Comparison of ENCODE assay signal across 14 cellular contexts in genomic region chr20:47198254-47198671, GRCh38.
DNase-seq lines count a peak whose midpoint lies in the region; ATAC-seq, FAIRE-seq and TF ChIP-seq lines count a peak whose summit lies in the region.
"Had no signal": no experiment of that assay in that cellular context is flagged by ENCODE, and none has a peak within 500 bp of the region (broad histone marks: within the 10 kb centered on the region; RNA-seq: fewer than 3 reads in every experiment).

No MANE protein-coding gene starts in this region.

- peaks cover 0 to 3% (median under 1%) of the 10 kb centered on the region in 4 experiments; a peak in 3 of 7 replicates for H3K4me1 ChIP-seq in H1 (replicated peaks in 1 of 4; ENCODE audit: control insufficient read depth in 3 of 4, insufficient read depth in 4 of 4, low read length in 3 of 4)
- no peaks in the 10 kb centered on the region for H3K4me1 ChIP-seq in gastrocnemius medialis

- no peak overlapping the region for H2BK5ac ChIP-seq in H1 (ENCODE audit: low read depth, low read length)

- H3K27ac Mint-ChIP-seq in activated CD4-positive, alpha-beta T cell treated with anti-CD3 and anti-CD28 coated beads, Interleukin-2, amount 10 ng/mL, durations not matched to agents 24 days and 14 days: peak overlapping the region; percentile 66

- no peak overlapping the region for H2BK20ac ChIP-seq in H1 (ENCODE audit: low read length)

- peaks cover 8% of the 10 kb centered on the region for H3K4me1 Mint-ChIP-seq in activated CD4-positive, alpha-beta T cell treated with anti-CD3 and anti-CD28 coated beads, Interleukin-2, amount 10 ng/mL, durations not matched to agents 24 days and 14 days

- no peak overlapping the region for H3K56ac ChIP-seq in H1 (replicated peaks; ENCODE audit: insufficient read length, low read depth, low read length)

- H3K4me3 Mint-ChIP-seq in activated CD4-positive, alpha-beta T cell treated with anti-CD3 and anti-CD28 coated beads, Interleukin-2, amount 10 ng/mL, durations not matched to agents 24 days and 14 days: no peak overlapping the region

- H3K4me3 ChIP-seq in H1 (ENCODE audit: extremely low read depth in 1 of 4, insufficient read depth in 2 of 4, low read depth in 3 of 4, low read length in 4 of 4): no peak overlapping the region
- H3K4me3 ChIP-seq in gastrocnemius medialis: no peak overlapping the region
- H3K4me3 ChIP-seq: coronary artery, upper lobe of left lung had no signal

- H3K14ac ChIP-seq in H1 (ENCODE audit: insufficient read length): no peak overlapping the region

- H2BK12ac ChIP-seq in H1 (ENCODE audit: low read depth, low read length): no peak overlapping the region

- no peak overlapping the region for H4K5ac ChIP-seq in H1 (ENCODE audit: insufficient read length, low read depth, low read length)

- FAIRE-seq in H1 (lab: Jason Lieb, UNC): no peak
- FAIRE-seq: GM12891 had no signal

- H3K9me3 Mint-ChIP-seq in activated CD4-positive, alpha-beta T cell treated with anti-CD3 and anti-CD28 coated beads, Interleukin-2, amount 10 ng/mL, durations not matched to agents 24 days and 14 days: no peaks in the 10 kb centered on the region

- no peak for TF ChIP-seq EP300 in H1 (IDR thresholded peaks at IDR 0.05; ENCODE audit: borderline replicate concordance in 1 of 2, low read depth in 2 of 2, low read length in 2 of 2)

- TF ChIP-seq POLR2A in H1 (IDR thresholded peaks at IDR 0.05; ENCODE audit: control extremely low read depth in 1 of 2, low read depth in 2 of 2, low read length in 2 of 2) (no peak), gastrocnemius medialis (IDR thresholded peaks at IDR 0.05) (no peak)

- no peak overlapping the region for H4K8ac ChIP-seq in H1 (ENCODE audit: extremely low read depth, insufficient read depth, low read length)

- CTCF ChIA-PET in H1 (lab: Charles Lee; ENCODE audit: partially characterized antibody): interaction anchor here (1.0 to 4.5 kb wide), 6 partner anchors 15 to 199 kb away, joined by 3 to 17 read pairs (median 4); no protein-coding TSS in a partner anchor

- DNase-seq in activated CD4-positive, alpha-beta T cell treated with anti-CD3 and anti-CD28 coated beads, Interleukin-2, amount 10 ng/mL, durations not matched to agents 24 days and 14 days: no peak
- DNase-seq in activated CD4-positive, alpha-beta T cell treated with anti-CD3 and anti-CD28 coated beads for 1 hour: no peak
- DNase-seq in NCI-H2171 treated with DMSO at 0.1 percent for 48 hours (lab: John Stamatoyannopoulos, UW) (peak; percentile 55), H1 (ENCODE audit: low read depth in 1 of 2, low spot score in 2 of 2) (no peak), germinal center (ENCODE audit: low spot score) (no peak), gastrocnemius medialis (no peak), AML-193 (lab: John Stamatoyannopoulos, UW) (no peak)
- DNase-seq in stimulated activated CD4-positive, alpha-beta T cell treated with anti-CD3 and anti-CD28 coated beads, TNF-alpha, amount 100 ng/mL, for 48 hours (ENCODE audit: low read depth in 3 of 3): peak; percentile 35 to 55 (median 48)
- DNase-seq: ACHN, H7, NCI-H1436 treated with DMSO at 0.1 percent for 48 hours had no signal

- no peak overlapping the region for H2AFZ ChIP-seq in H1 (ENCODE audit: low read length)

- H4K91ac ChIP-seq in H1 (replicated peaks; ENCODE audit: insufficient read length, low read length): no peak overlapping the region

- H3K23me2 ChIP-seq in H1 (ENCODE audit: low read depth, low read length): no peaks in the 10 kb centered on the region

- H3K9me3 ChIP-seq in H1 (ENCODE audit: insufficient read depth in 2 of 2, low read depth in 1 of 2, low read length in 1 of 2) (no peaks in the 10 kb centered on the region), gastrocnemius medialis (no peaks in the 10 kb centered on the region)
- H3K9me3 ChIP-seq: upper lobe of left lung had no signal

- H3K9ac ChIP-seq in H1 (replicated peaks in 1 of 4; ENCODE audit: extremely low read depth in 1 of 4, low read depth in 3 of 4, low read length in 3 of 4): no peak overlapping the region

- TF ChIP-seq CTCF in H1 (IDR thresholded peaks at IDR 0.05; ENCODE audit: control extremely low read depth in 1 of 3, insufficient read depth in 1 of 3, low read depth in 1 of 3, low read length in 3 of 3): no peak
- TF ChIP-seq CTCF in gastrocnemius medialis (IDR thresholded peaks at IDR 0.05 in 4 of 5, conservative IDR thresholded peaks at IDR 0.05 in 1 of 5): no peak

- no peaks in the 10 kb centered on the region for H3K79me1 ChIP-seq in H1 (ENCODE audit: low read depth, low read length)

- intact Hi-C loops in activated CD4-positive, alpha-beta T cell treated with anti-CD3 and anti-CD28 coated beads, Interleukin-2, amount 10 ng/mL, durations not matched to agents 24 days and 14 days (cut with micrococcal nuclease): loop anchor here (1.0 kb wide), 3 partner anchors 76 to 289 kb away; no protein-coding TSS in a partner anchor
- intact Hi-C loops in gastrocnemius medialis (cut with DNase I; ENCODE audit: low total_unique reads): no loop called here

- whole genome bisulfite sequencing in H1 (ENCODE audit: extremely low coverage in 1 of 2, insufficient coverage in 1 of 2, insufficient read length in 1 of 2, insufficient replicate concordance in 2 of 2, low coverage in 1 of 2, low lambda C conversion rate in 2 of 2, missing lambda C conversion rate in 1 of 2), 2 experiments: 83% methylated on average over 3 of the region's 3 CpGs; no CpG with 5 or more reads in 1 of the 2 experiments

- no peak overlapping the region for H2BK120ac ChIP-seq in H1 (replicated peaks; ENCODE audit: low read depth, low read length)

- no peaks in the 10 kb centered on the region for H3K36me3 ChIP-seq in H1 (ENCODE audit: control insufficient read depth in 2 of 4, insufficient read depth in 4 of 4, low read length in 3 of 4)
- no peaks in the 10 kb centered on the region for H3K36me3 ChIP-seq in gastrocnemius medialis
- H3K36me3 ChIP-seq: upper lobe of left lung had no signal

- no peak overlapping the region for H3K23ac ChIP-seq in H1 (ENCODE audit: insufficient read length)

- no peaks in the 10 kb centered on the region for H3K36me3 Mint-ChIP-seq in activated CD4-positive, alpha-beta T cell treated with anti-CD3 and anti-CD28 coated beads, Interleukin-2, amount 10 ng/mL, durations not matched to agents 24 days and 14 days (ENCODE audit: low read depth)

- no peak overlapping the region for H2BK15ac ChIP-seq in H1 (ENCODE audit: low read length)

- H3K27me3 ChIP-seq in H1 (replicated peaks in 1 of 4; ENCODE audit: control insufficient read depth in 3 of 4, extremely low read depth in 1 of 4, insufficient read depth in 3 of 4, low read length in 3 of 4): no peaks in the 10 kb centered on the region
- no peaks in the 10 kb centered on the region for H3K27me3 ChIP-seq in gastrocnemius medialis
- H3K27me3 ChIP-seq: upper lobe of left lung had no signal

- POLR2A ChIA-PET in H1 (lab: Charles Lee; ENCODE audit: partially characterized antibody): no interaction called here

- H3K4me2 ChIP-seq in H1 (ENCODE audit: insufficient read depth in 1 of 2, low read depth in 2 of 2, low read length in 2 of 2): no peak overlapping the region

- H3K79me2 ChIP-seq in H1 (ENCODE audit: control insufficient read depth in 1 of 2, insufficient read depth in 2 of 2, low read length in 2 of 2): no peaks in the 10 kb centered on the region

- H3K4ac ChIP-seq in H1 (replicated peaks; ENCODE audit: insufficient read length, low read depth, low read length): no peak overlapping the region

- H3K27me3 Mint-ChIP-seq in activated CD4-positive, alpha-beta T cell treated with anti-CD3 and anti-CD28 coated beads, Interleukin-2, amount 10 ng/mL, durations not matched to agents 24 days and 14 days: no peaks in the 10 kb centered on the region

- no peak overlapping the region for H2AK5ac ChIP-seq in H1 (ENCODE audit: low read depth, low read length)

- H3K27ac ChIP-seq in H1 (ENCODE audit: low read depth, low read length) (no peak overlapping the region), gastrocnemius medialis (no peak overlapping the region)
- H3K27ac ChIP-seq: coronary artery, upper lobe of left lung had no signal

- TF ChIP-seq RAD21 in H1 (IDR thresholded peaks at IDR 0.05 in 1 of 2, conservative IDR thresholded peaks at IDR 0.05 in 1 of 2; ENCODE audit: low read depth in 2 of 2, low read length in 2 of 2): no peak

- in situ Hi-C loops in gastrocnemius medialis (cut with MboI; ENCODE audit: low sequenced_read_pairs in 4 of 4): loop anchor here in 3 of 4 donors (5.0 to 25.0 kb wide), 4 partner anchors 187 to 1414 kb away; no protein-coding TSS in a partner anchor

- ATAC-seq in gastrocnemius medialis: no peak

- no peak overlapping the region for H3K18ac ChIP-seq in H1 (ENCODE audit: extremely low read depth, low read length)

- no peaks in the 10 kb centered on the region for H4K20me1 ChIP-seq in H1 (replicated peaks in 1 of 2; ENCODE audit: control insufficient read depth in 1 of 2, insufficient read depth in 2 of 2, low read length in 2 of 2)

TF ChIP-seq in H1, 55 proteins besides CTCF, POLR2A, EP300 and RAD21:
- peak; percentile 54; the same call in 1 of the 2 replicates for TF ChIP-seq KDM1A (IDR thresholded peaks at IDR 0.05; ENCODE audit: borderline replicate concordance, low read length)
- TF ChIP-seq ZNF274 (IDR thresholded peaks at IDR 0.05; ENCODE audit: borderline replicate concordance, extremely low read depth, low read length): no peak
TF ChIP-seq in H1: peak in this region for 1.

Comparison
In these comparisons a context has a peak if more than half of its experiments do, and no peak if none do; other contexts are left out.
1. DNase-seq: peak in NCI-H2171 treated with DMSO at 0.1 percent for 48 hours (single experiment) and stimulated activated CD4-positive, alpha-beta T cell treated with anti-CD3 and anti-CD28 coated beads, TNF-alpha, amount 100 ng/mL, for 48 hours (3 of 3); none in activated CD4-positive, alpha-beta T cell treated with anti-CD3 and anti-CD28 coated beads, Interleukin-2, amount 10 ng/mL, durations not matched to agents 24 days and 14 days (single experiment), activated CD4-positive, alpha-beta T cell treated with anti-CD3 and anti-CD28 coated beads for 1 hour (single experiment), H1 (0 of 2), germinal center (single experiment), gastrocnemius medialis (0 of 2) and AML-193 (0 of 2).